ENCODE assay signal across 17 cellular contexts in the genomic region with DNA sequence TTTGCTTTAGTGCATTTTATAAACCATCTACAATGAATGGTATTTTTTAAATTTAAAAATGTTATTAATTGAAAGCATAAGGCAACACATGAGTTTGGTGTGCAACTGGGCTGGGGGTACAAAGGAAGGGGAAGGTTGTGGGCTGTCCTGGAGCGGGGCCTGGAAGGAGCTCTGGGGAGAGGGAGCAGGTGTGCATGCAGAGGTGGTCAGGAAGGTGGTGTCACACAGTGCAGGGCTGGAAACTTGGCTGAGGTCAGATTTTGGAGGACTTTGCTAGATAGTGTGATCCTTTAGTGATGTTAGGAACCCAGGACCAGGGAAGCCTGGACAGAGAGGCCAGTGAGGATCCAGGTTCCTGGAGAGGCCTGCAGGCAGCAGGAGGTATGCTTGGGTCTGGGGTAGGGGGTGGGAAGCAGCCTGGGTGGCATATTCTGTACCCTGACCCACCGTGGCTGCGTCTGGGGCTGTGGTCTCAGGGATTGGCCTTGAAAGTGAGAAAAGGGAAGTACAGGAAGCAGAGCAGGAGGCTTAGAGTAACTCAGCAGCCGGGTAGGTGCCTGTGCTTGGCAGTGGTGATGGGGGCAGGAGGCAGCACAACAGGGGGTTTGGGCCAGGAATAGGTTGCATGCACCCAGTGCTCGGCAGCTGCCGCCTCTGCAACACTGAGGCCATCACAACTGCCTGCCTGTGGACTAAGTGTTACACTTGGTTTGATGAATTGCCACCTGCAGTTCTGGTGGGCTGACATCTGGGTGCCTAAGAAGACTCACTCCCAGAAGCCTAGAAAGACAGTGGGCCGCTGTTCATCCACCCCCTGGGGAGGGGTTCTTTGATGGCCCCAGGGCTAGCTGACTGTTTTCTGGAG. TPM values are rescaled to one million over a fixed set of nuclear protein-coding genes. Genes with fewer than 3 reads are reported as not detected.
DNase-seq lines count a peak whose midpoint lies in the region; ATAC-seq and TF ChIP-seq lines count a peak whose summit lies in the region.
"Had no signal": no experiment of that assay in that cellular context is flagged by ENCODE, and none has a peak within 500 bp of the region (broad histone marks: within the 10 kb centered on the region; RNA-seq: fewer than 3 reads in every experiment).

No MANE protein-coding gene starts in this region.

- ATAC-seq in esophagus mucosa, result peak; percentile 11
- no peak for ATAC-seq in HG02885 (IDR thresholded peaks at IDR 0.05; ENCODE audit: poor library complexity, unreplicated experiment)
- ATAC-seq in HG02678 (IDR thresholded peaks at IDR 0.05; ENCODE audit: unreplicated experiment), result no peak

- H3K27ac ChIP-seq in BLaER1 treated with 17β-estradiol and CSF1 and Interleukin-3, amounts not matched to agents 10 nM and 100 nM, result no peak overlapping the region
- H3K27ac ChIP-seq in HEK293 (ENCODE audit: extremely low read depth, low read depth, low read length) (no peak overlapping the region), spleen (no peak overlapping the region)
- H3K27ac ChIP-seq: Peyer's patch had no signal

- no peak for TF ChIP-seq CTCF in HEK293 (tag by site-specific recombination; IDR thresholded peaks at IDR 0.05)
- no peak for TF ChIP-seq CTCF in spleen (IDR thresholded peaks at IDR 0.05 in 8 of 11, conservative IDR thresholded peaks at IDR 0.05 in 3 of 11)

- no peaks in the 10 kb centered on the region for H3K9me3 ChIP-seq in BLaER1 treated with 17β-estradiol and CSF1 and Interleukin-3, amounts not matched to agents 10 nM and 100 nM (replicated peaks in 1 of 11)
- H3K9me3 ChIP-seq in HEK293 (ENCODE audit: control insufficient read depth, insufficient read depth, low read depth, low read length) (no peaks in the 10 kb centered on the region), spleen (no peaks in the 10 kb centered on the region)
- H3K9me3 ChIP-seq: MG63, Peyer's patch had no signal

- intact Hi-C loops in spleen (cut with DNase I; ENCODE audit: low total_unique reads), result no loop called here

- no peak for TF ChIP-seq POLR2A in spleen (IDR thresholded peaks at IDR 0.05)

- H3K9ac ChIP-seq in BLaER1 treated with 17β-estradiol and CSF1 and Interleukin-3, amounts not matched to agents 10 nM and 100 nM, result no peak overlapping the region

- H3K4me3 ChIP-seq in BLaER1 treated with 17β-estradiol and CSF1 and Interleukin-3, amounts not matched to agents 10 nM and 100 nM, result no peak overlapping the region
- no peak overlapping the region for H3K4me3 ChIP-seq in HEK293 (ENCODE audit: low read depth, low read length)
- no peak overlapping the region for H3K4me3 ChIP-seq in spleen
- H3K4me3 ChIP-seq: MG63, Peyer's patch had no signal

- H3K27me3 ChIP-seq in BLaER1 treated with 17β-estradiol and CSF1 and Interleukin-3, amounts not matched to agents 10 nM and 100 nM, result no peaks in the 10 kb centered on the region
- H3K27me3 ChIP-seq in spleen (replicated peaks in 1 of 7), result no peaks in the 10 kb centered on the region
- H3K27me3 ChIP-seq: MG63, Peyer's patch had no signal

- no peaks in the 10 kb centered on the region for H3K36me3 ChIP-seq in BLaER1 treated with 17β-estradiol and CSF1 and Interleukin-3, amounts not matched to agents 10 nM and 100 nM
- no peaks in the 10 kb centered on the region for H3K36me3 ChIP-seq in HEK293 (ENCODE audit: control insufficient read depth in 2 of 2, insufficient read depth in 1 of 2, low read length in 2 of 2)
- no peaks in the 10 kb centered on the region for H3K36me3 ChIP-seq in spleen
- H3K36me3 ChIP-seq: MG63, Peyer's patch had no signal

- H4K20me1 ChIP-seq in BLaER1 treated with 17β-estradiol and CSF1 and Interleukin-3, amounts not matched to agents 10 nM and 100 nM, result no peaks in the 10 kb centered on the region; a peak in 1 of 22 replicates

- peaks cover 5 to 11% (median 8%) of the 10 kb centered on the region in 10 experiments; a peak in 13 of 20 replicates for H3K4me1 ChIP-seq in BLaER1 treated with 17β-estradiol and CSF1 and Interleukin-3, amounts not matched to agents 10 nM and 100 nM
- H3K4me1 ChIP-seq in HEK293 (ENCODE audit: control insufficient read depth, insufficient read depth, low read length) (no peaks in the 10 kb centered on the region), spleen (no peaks in the 10 kb centered on the region)
- H3K4me1 ChIP-seq: Peyer's patch had no signal

- H3K4me2 ChIP-seq in BLaER1 treated with 17β-estradiol and CSF1 and Interleukin-3, amounts not matched to agents 10 nM and 100 nM, result peak overlapping the region in 6 of 11 experiments; percentile 11 to 40 (median 30); a peak in 8 of 22 replicates

- DNase-seq in spleen (peak; percentile 68), cerebellar nuclear complex (lab: John Stamatoyannopoulos, UW) (no peak)
- DNase-seq: CD4-positive, CD25-positive, alpha-beta regulatory T cell; DMS79; MG63; NCI-H1105; NCI-H1694 treated with DMSO at 0.1 percent for 48 hours; NCI-H446 treated with DMSO at 0.1 percent for 48 hours; NCI-H774; Right ventricle myocardium superior had no signal

- POLR2A ChIA-PET in HEK293 (lab: Yijun Ruan, JAX), result no interaction called here

- CTCF ChIA-PET in HEK293 (lab: Yijun Ruan, JAX), result interaction anchor here (0.9 kb wide), 1 partner anchor 176 kb away, joined by 3 read pairs; no protein-coding TSS in a partner anchor

- WGBS in spleen, 5 donors, result 53 to 58% (median 55%) methylated on average over 7 of the region's 7 CpGs

TF ChIP-seq in HEK293, 187 proteins besides CTCF, POLR2A, EP300 and RAD21:
- peak; percentile 23 for TF ChIP-seq ZIC2 (tag by site-specific recombination; IDR thresholded peaks at IDR 0.05)
- no peak for TF ChIP-seq ZNF530 (tag by site-specific recombination; IDR thresholded peaks at IDR 0.05; ENCODE audit: low read depth)

RNA-seq across cellular contexts. Expression of a gene that starts 33.0 kb away (rescaled TPM):
- total RNA-seq in esophagus mucosa (not detected), spleen (under 1 TPM in 1 of 7 donors, not detected in 6; 0.17 TPM)
- polyA plus RNA-seq in spleen, result not detected
- total RNA-seq: A673; CD4-positive, CD25-positive, alpha-beta regulatory T cell had no signal
- polyA plus RNA-seq: CD4-positive, CD25-positive, alpha-beta regulatory T cell had no signal
